In the genomic region with DNA sequence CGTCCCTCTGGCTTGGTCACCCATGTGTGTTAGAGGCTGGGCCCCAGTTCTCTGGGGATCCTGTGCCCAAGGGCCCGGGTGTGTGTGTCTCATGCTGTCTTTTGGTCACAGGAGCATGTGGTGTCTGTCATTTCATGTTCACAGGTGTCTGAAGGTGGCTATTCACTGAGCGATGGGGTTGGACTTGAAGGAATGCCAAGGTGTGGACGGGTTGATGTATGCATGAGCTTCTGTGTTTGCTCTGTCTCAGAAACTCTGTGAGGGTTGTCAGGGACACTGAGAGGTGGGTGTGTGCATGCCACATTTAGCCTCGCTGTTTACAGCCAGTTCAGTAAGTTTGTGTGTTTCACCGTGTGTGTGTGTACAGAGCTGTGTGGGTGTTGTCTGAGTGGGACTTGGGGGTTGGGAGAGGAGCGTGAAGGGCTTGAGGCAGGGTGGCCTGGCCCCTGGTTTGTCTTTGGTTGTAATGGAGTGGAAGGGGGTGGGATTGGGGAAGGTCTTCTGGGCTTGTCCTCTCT, we compare ENCODE assay signal across 8 cellular contexts. TPM values are rescaled to one million over a fixed set of nuclear protein-coding genes. Genes with fewer than 3 reads are reported as not detected.
DNase-seq lines count a peak whose midpoint lies in the region; ATAC-seq and TF ChIP-seq lines count a peak whose summit lies in the region.

No MANE protein-coding gene starts in this region.

- H3K4me1 Mint-ChIP-seq in GM23338 = peaks cover 71% of the 10 kb centered on the region
- peaks cover 14% of the 10 kb centered on the region for H3K4me1 Mint-ChIP-seq in activated CD4-positive, alpha-beta memory T cell treated with anti-CD3 and anti-CD28 coated beads, Interleukin-2, amount 10 ng/mL, durations not matched to agents 7 days and 5 days

- POLR2A ChIA-PET in activated CD4-positive, alpha-beta memory T cell treated with anti-CD3 and anti-CD28 coated beads, Interleukin-2, amount 10 ng/mL, durations not matched to agents 7 days and 5 days (lab: Charles Lee) = no interaction called here

- intact Hi-C loops in Right ventricle myocardium superior (cut with DNase I) = loop anchor here (10.0 kb wide), 1 partner anchor 211 kb away; the partner anchor contains the start of gene DHX16
- intact Hi-C loops in prostate gland (cut with DNase I) = no loop called here

- H3K4me2 ChIP-seq in GM23338 = peak overlapping the region; percentile 100

- H3K27me3 Mint-ChIP-seq in GM23338 (ENCODE audit: insufficient read depth, low read depth, poor library complexity) = peaks cover 31% of the 10 kb centered on the region
- peaks cover 35% of the 10 kb centered on the region for H3K27me3 Mint-ChIP-seq in activated CD4-positive, alpha-beta memory T cell treated with anti-CD3 and anti-CD28 coated beads, Interleukin-2, amount 10 ng/mL, durations not matched to agents 7 days and 5 days

- TF ChIP-seq CTCF in AG10803 (conservative IDR thresholded peaks at IDR 0.05; ENCODE audit: low read length) = no peak
- TF ChIP-seq CTCF in GM23338 (conservative IDR thresholded peaks at IDR 0.05; ENCODE audit: low read depth in 2 of 2) = no peak
- TF ChIP-seq CTCF in prostate gland (IDR thresholded peaks at IDR 0.05) = no peak

- peak overlapping the region; percentile 78 for H3K4me3 ChIP-seq in AG10803 (ENCODE audit: low read length)
- peak overlapping the region; percentile 92 for H3K4me3 ChIP-seq in GM23338
- peak overlapping the region; percentile 57 to 70 for H3K4me3 ChIP-seq in prostate gland

- CTCF ChIA-PET in activated CD4-positive, alpha-beta memory T cell treated with anti-CD3 and anti-CD28 coated beads, Interleukin-2, amount 10 ng/mL, durations not matched to agents 7 days and 5 days (lab: Charles Lee) = interaction anchor here (1.7 to 3.7 kb wide), 2 partner anchors 194 to 202 kb away, joined by 6 to 12 read pairs; no protein-coding TSS in a partner anchor

- H3K27ac Mint-ChIP-seq in GM23338 = peak overlapping the region; percentile 94
- H3K27ac Mint-ChIP-seq in activated CD4-positive, alpha-beta memory T cell treated with anti-CD3 and anti-CD28 coated beads, Interleukin-2, amount 10 ng/mL, durations not matched to agents 7 days and 5 days = no peak overlapping the region

- peak; percentile 46 for TF ChIP-seq POLR2A in prostate gland (IDR thresholded peaks at IDR 0.05)

- ATAC-seq in GM23338 (no peak), Right ventricle myocardium superior (ENCODE audit: poor library complexity) (peak; percentile 18), GM18519 (IDR thresholded peaks at IDR 0.05; ENCODE audit: low FRiP score, unreplicated experiment) (no peak)

- H3K79me2 ChIP-seq in GM23338 (replicated peaks; ENCODE audit: insufficient read depth) = peaks cover 66% of the 10 kb centered on the region

- H3K27ac ChIP-seq in GM23338 (ENCODE audit: low read depth) (peak overlapping the region; percentile 88), prostate gland (peak overlapping the region; percentile 93 to 96)

- H3F3A ChIP-seq in GM23338 (replicated peaks; ENCODE audit: low read depth) = peaks cover 25% of the 10 kb centered on the region

- H3K36me3 Mint-ChIP-seq in GM23338 (ENCODE audit: low read depth) = peaks cover 25% of the 10 kb centered on the region
- no peaks in the 10 kb centered on the region for H3K36me3 Mint-ChIP-seq in activated CD4-positive, alpha-beta memory T cell treated with anti-CD3 and anti-CD28 coated beads, Interleukin-2, amount 10 ng/mL, durations not matched to agents 7 days and 5 days (ENCODE audit: low read depth)

- H3K9me2 ChIP-seq in GM23338 (ENCODE audit: insufficient read depth) = no peaks in the 10 kb centered on the region

- peak overlapping the region; percentile 71 for H3K4me3 Mint-ChIP-seq in GM23338
- peak overlapping the region; percentile 66 for H3K4me3 Mint-ChIP-seq in activated CD4-positive, alpha-beta memory T cell treated with anti-CD3 and anti-CD28 coated beads, Interleukin-2, amount 10 ng/mL, durations not matched to agents 7 days and 5 days

- H3K4me1 ChIP-seq in GM23338 (ENCODE audit: insufficient read depth) = peaks cover 44% of the 10 kb centered on the region
- H3K4me1 ChIP-seq in prostate gland (replicated peaks) = peaks cover 15% of the 10 kb centered on the region

- no peaks in the 10 kb centered on the region for H3K9me3 Mint-ChIP-seq in GM23338
- no peaks in the 10 kb centered on the region for H3K9me3 Mint-ChIP-seq in activated CD4-positive, alpha-beta memory T cell treated with anti-CD3 and anti-CD28 coated beads, Interleukin-2, amount 10 ng/mL, durations not matched to agents 7 days and 5 days

- peaks cover 14% of the 10 kb centered on the region for H4K20me1 ChIP-seq in GM23338 (replicated peaks; ENCODE audit: insufficient read depth)

- no peak overlapping the region for H2AFZ ChIP-seq in GM23338

- no peaks in the 10 kb centered on the region for H3K27me3 ChIP-seq in GM23338 (ENCODE audit: insufficient read depth)
- H3K27me3 ChIP-seq in prostate gland (replicated peaks; ENCODE audit: insufficient read depth) = no peaks in the 10 kb centered on the region

- H3K36me3 ChIP-seq in GM23338 (ENCODE audit: insufficient read depth) = no peaks in the 10 kb centered on the region; the same call in none of the 2 replicates
- no peaks in the 10 kb centered on the region for H3K36me3 ChIP-seq in prostate gland

- 22% methylated on average over 7 of the region's 7 CpGs for WGBS in prostate gland

- no peaks in the 10 kb centered on the region for H3K9me3 ChIP-seq in prostate gland

- DNase-seq in AG10803 (ENCODE audit: low read depth) (peak; percentile 21), GM23338 (ENCODE audit: low spot score) (peak; percentile 24), Right ventricle myocardium superior (no peak), prostate gland (ENCODE audit: low spot score) (peak; percentile 89), kidney glomerular epithelial cell (lab: John Stamatoyannopoulos, UW) (no peak), AML-193 (lab: John Stamatoyannopoulos, UW) (no peak)
- no peak for DNase-seq in activated CD4-positive, alpha-beta memory T cell treated with anti-CD3 and anti-CD28 coated beads, Interleukin-2, amount 10 ng/mL, durations not matched to agents 7 days and 5 days

TF ChIP-seq in GM23338, 12 proteins besides CTCF, POLR2A, EP300 and RAD21 (continues in another document):
- TF ChIP-seq ETS1 (IDR thresholded peaks at IDR 0.05) = no peak
- no peak for TF ChIP-seq JUNB (IDR thresholded peaks at IDR 0.05; ENCODE audit: unreplicated experiment)
- TF ChIP-seq EZH2phosphoT487 (IDR thresholded peaks at IDR 0.05; ENCODE audit: unreplicated experiment) = no peak

RNA-seq across cellular contexts. Expression of gene DDR1, which starts 1.2 kb away (rescaled TPM):
- total RNA-seq in GM23338 (2014; rRNA removed; shearing (Covaris generic)) = 140 and 154 TPM in 2 replicates
- 58.3 and 71.6 TPM in 2 replicates for polyA plus RNA-seq in GM23338 (2016; fragmentation: Nextera tagmentation; extraction: Ambion mirVana)
- total RNA-seq in activated CD4-positive, alpha-beta memory T cell treated with anti-CD3 and anti-CD28 coated beads, Interleukin-2, amount 10 ng/mL, durations not matched to agents 7 days and 5 days = 1 to 10 TPM; 1.8 to 3.2 TPM
- 23.2 TPM for total RNA-seq in Right ventricle myocardium superior
- total RNA-seq in prostate gland = 100 to 1,000 TPM; 178 to 182 TPM

RNA-seq across cellular contexts. Expression of gene GTF2H4, which starts 22.5 kb away (rescaled TPM):
- 32.6 and 46.5 TPM in 2 replicates for total RNA-seq in GM23338 (2014; rRNA removed; shearing (Covaris generic))
- polyA plus RNA-seq in GM23338 (2016; fragmentation: Nextera tagmentation; extraction: Ambion mirVana) = 14.1 and 14.8 TPM in 2 replicates
- total RNA-seq in activated CD4-positive, alpha-beta memory T cell treated with anti-CD3 and anti-CD28 coated beads, Interleukin-2, amount 10 ng/mL, durations not matched to agents 7 days and 5 days = 10 to 100 TPM; 25.6 to 26.4 TPM
- total RNA-seq in Right ventricle myocardium superior (23.6 TPM), prostate gland (10 to 100 TPM; 19.0 to 26.2 TPM)

RNA-seq across cellular contexts. Expression of gene VARS2, which starts 28.5 kb away (rescaled TPM):
- total RNA-seq in GM23338 (2014; rRNA removed; shearing (Covaris generic)) = 34.0 and 36.4 TPM in 2 replicates
- 13.7 and 14.2 TPM in 2 replicates for polyA plus RNA-seq in GM23338 (2016; fragmentation: Nextera tagmentation; extraction: Ambion mirVana)
- 10 to 100 TPM; 33.6 to 37.0 TPM for total RNA-seq in activated CD4-positive, alpha-beta memory T cell treated with anti-CD3 and anti-CD28 coated beads, Interleukin-2, amount 10 ng/mL, durations not matched to agents 7 days and 5 days
- 17.2 TPM for total RNA-seq in Right ventricle myocardium superior
- total RNA-seq in prostate gland = 10 to 100 TPM; 15.8 to 27.0 TPM

RNA-seq across cellular contexts. Expression of gene SFTA2, which starts 46.4 kb away (rescaled TPM):
- total RNA-seq in GM23338 (2014; rRNA removed; shearing (Covaris generic)) = not detected in 2 replicates
- polyA plus RNA-seq in GM23338 (2016; fragmentation: Nextera tagmentation; extraction: Ambion mirVana) = not detected in 2 replicates
- not detected for total RNA-seq in activated CD4-positive, alpha-beta memory T cell treated with anti-CD3 and anti-CD28 coated beads, Interleukin-2, amount 10 ng/mL, durations not matched to agents 7 days and 5 days
- total RNA-seq in Right ventricle myocardium superior = not detected
- total RNA-seq in prostate gland = not detected

RNA-seq across cellular contexts. Expression of gene MUCL3, which starts 55.2 kb away (rescaled TPM):
- total RNA-seq in GM23338 (2014; rRNA removed; shearing (Covaris generic)) = 0.12 TPM in 1 of 2 replicates, not detected in the other
- 0.32 and 0.40 TPM in 2 replicates for polyA plus RNA-seq in GM23338 (2016; fragmentation: Nextera tagmentation; extraction: Ambion mirVana)
- not detected for total RNA-seq in activated CD4-positive, alpha-beta memory T cell treated with anti-CD3 and anti-CD28 coated beads, Interleukin-2, amount 10 ng/mL, durations not matched to agents 7 days and 5 days
- total RNA-seq in Right ventricle myocardium superior (not detected), prostate gland (not detected)

Comparison
In these comparisons a context has a peak if more than half of its experiments do, and no peak if none do; other contexts are left out.
1. DNase-seq: peak in AG10803 (single experiment), GM23338 (single experiment) and prostate gland (single experiment); none in activated CD4-positive, alpha-beta memory T cell treated with anti-CD3 and anti-CD28 coated beads, Interleukin-2, amount 10 ng/mL, durations not matched to agents 7 days and 5 days (single experiment), Right ventricle myocardium superior (single experiment), kidney glomerular epithelial cell (single experiment) and AML-193 (0 of 2).
2. Peak in every context shown above with its lines, with median percentiles within 50 percentile points of each other: H3K4me3 ChIP-seq.